Comparison of ENCODE assay signal across 1 cellular context in genomic region chr2:104901037-104901851, GRCh38.
TF ChIP-seq lines count a peak whose summit lies in the region.

No MANE protein-coding gene starts in this region.

TF ChIP-seq in GM23338, 12 proteins besides CTCF, POLR2A, EP300 and RAD21:
- no peak for TF ChIP-seq ETS1 (IDR thresholded peaks at IDR 0.05)
- no peak for TF ChIP-seq NANOG (IDR thresholded peaks at IDR 0.05; ENCODE audit: borderline replicate concordance)
- no peak for TF ChIP-seq EZH2phosphoT487 (IDR thresholded peaks at IDR 0.05; ENCODE audit: unreplicated experiment)
- TF ChIP-seq ZNF331 (CRISPR knock-in tag; IDR thresholded peaks at IDR 0.05; ENCODE audit: low read depth) = no peak
- no peak for TF ChIP-seq STAT1 (IDR thresholded peaks at IDR 0.05; ENCODE audit: unreplicated experiment)
- no peak for TF ChIP-seq JUNB (IDR thresholded peaks at IDR 0.05; ENCODE audit: unreplicated experiment)
- no peak for TF ChIP-seq ZNF114 (CRISPR knock-in tag; IDR thresholded peaks at IDR 0.05)
- no peak for TF ChIP-seq ZNF462 (CRISPR knock-in tag; IDR thresholded peaks at IDR 0.05)
- TF ChIP-seq POLR2AphosphoS5 (IDR thresholded peaks at IDR 0.05; ENCODE audit: low read depth) = no peak
- TF ChIP-seq EZH2 (IDR thresholded peaks at IDR 0.05; ENCODE audit: low read depth, unreplicated experiment) = no peak
- no peak for TF ChIP-seq CREB1 (CRISPR knock-in tag; IDR thresholded peaks at IDR 0.05; ENCODE audit: low read depth)
- TF ChIP-seq REST (IDR thresholded peaks at IDR 0.05; ENCODE audit: unreplicated experiment) = no peak
